18 cellular contexts compared by ENCODE assay signal in genomic region chr12:38141861-38142260, GRCh38.
"Had no signal": no experiment of that assay in that cellular context is flagged by ENCODE, and none has a peak within 500 bp of the region (broad histone marks: within the 10 kb centered on the region; RNA-seq: fewer than 3 reads in every experiment).

No MANE protein-coding gene starts in this region.

- H3K36me3 ChIP-seq: gastrocnemius medialis, prostate gland, right lobe of liver, spleen, tibial nerve had no signal

- DNase-seq: cortex of kidney; dorsolateral prefrontal cortex; effector CD8-positive, alpha-beta T cell; gastrocnemius medialis; glutamatergic neuron; immature natural killer cell; naive thymus-derived CD4-positive, alpha-beta T cell; nephron progenitor cell; right lobe of liver; spleen; stimulated activated CD4-positive, alpha-beta T cell treated with anti-CD3 and anti-CD28 coated beads, Interleukin-15, amount 100 ng/mL, for 24 hours; stimulated activated CD4-positive, alpha-beta T cell treated with anti-CD3 and anti-CD28 coated beads, Interleukin-1b, Interleukin-23, amount 100 ng/mL, for 48 hours; stimulated activated CD4-positive, alpha-beta T cell treated with anti-CD3 and anti-CD28 coated beads, Interleukin-4, amount 100 ng/mL, for 24 hours had no signal

- H3K9me3 ChIP-seq: gastrocnemius medialis, prostate gland, right lobe of liver had no signal

- H3K27me3 ChIP-seq: right lobe of liver had no signal

- H3K79me2 ChIP-seq: parathyroid adenoma had no signal

- H3K36me3 Mint-ChIP-seq: immature natural killer cell; naive thymus-derived CD4-positive, alpha-beta T cell; stimulated activated memory B cell treated with anti-CD40 and anti-IgM and Interleukin-4, amounts not matched to agents 10 μg/mL and 1 μg/mL and 100 μg/mL, for 72 hours had no signal

- H3K4me3 Mint-ChIP-seq: immature natural killer cell; naive thymus-derived CD4-positive, alpha-beta T cell; nephron progenitor cell; stimulated activated memory B cell treated with anti-CD40 and anti-IgM and Interleukin-4, amounts not matched to agents 10 μg/mL and 1 μg/mL and 100 μg/mL, for 72 hours; stimulated activated naive CD8-positive, alpha-beta T cell treated with anti-CD3 and anti-CD28 coated beads, Interleukin-15, Interleukin-2, amounts not matched to agents 100 ng/mL and 50 ng/mL, for 24 hours had no signal

- H3K4me3 ChIP-seq: dorsolateral prefrontal cortex, gastrocnemius medialis, prostate gland, right lobe of liver, spleen, tibial nerve had no signal

- H2AFZ ChIP-seq: parathyroid adenoma had no signal

- H3K27ac Mint-ChIP-seq: immature natural killer cell; nephron progenitor cell; stimulated activated memory B cell treated with anti-CD40 and anti-IgM and Interleukin-4, amounts not matched to agents 10 μg/mL and 1 μg/mL and 100 μg/mL, for 72 hours; stimulated activated naive CD8-positive, alpha-beta T cell treated with anti-CD3 and anti-CD28 coated beads, Interleukin-15, Interleukin-2, amounts not matched to agents 100 ng/mL and 50 ng/mL, for 24 hours had no signal

- H3K27ac ChIP-seq: dorsolateral prefrontal cortex, gastrocnemius medialis, parathyroid adenoma, prostate gland, right lobe of liver, spleen, tibial nerve had no signal

- H3K4me1 ChIP-seq: parathyroid adenoma had no signal

- H3K9me3 Mint-ChIP-seq: stimulated activated naive CD8-positive, alpha-beta T cell treated with anti-CD3 and anti-CD28 coated beads, Interleukin-15, Interleukin-2, amounts not matched to agents 100 ng/mL and 50 ng/mL, for 24 hours had no signal

- H3K9ac ChIP-seq: parathyroid adenoma had no signal

- H3K4me1 Mint-ChIP-seq: nephron progenitor cell had no signal
